ENCODE assay signal across 19 cellular contexts in the genomic region with DNA sequence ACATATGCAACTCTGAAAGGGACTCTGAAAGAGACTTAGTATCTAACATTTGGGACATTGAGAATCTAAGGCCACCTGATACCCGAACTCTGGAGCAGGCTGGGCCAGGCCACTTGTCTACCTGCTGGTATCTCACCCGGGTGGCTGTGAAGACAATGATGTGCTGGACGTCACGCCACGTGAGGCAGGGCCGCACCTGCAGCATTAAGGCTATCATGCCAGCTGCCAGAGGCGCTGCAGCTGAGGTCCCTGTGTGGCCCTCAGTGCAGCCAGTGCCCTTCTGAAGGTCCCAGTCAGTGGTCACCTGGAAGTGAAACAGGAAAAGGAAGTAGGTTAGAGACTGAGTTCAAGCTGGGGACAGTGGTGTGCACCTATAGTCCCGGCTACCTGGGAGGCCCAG. TPM values are rescaled to one million over a fixed set of nuclear protein-coding genes. Genes with fewer than 3 reads are reported as not detected.
DNase-seq lines count a peak whose midpoint lies in the region; ATAC-seq and TF ChIP-seq lines count a peak whose summit lies in the region.
"Had no signal": no experiment of that assay in that cellular context is flagged by ENCODE, and none has a peak within 500 bp of the region (broad histone marks: within the 10 kb centered on the region; RNA-seq: fewer than 3 reads in every experiment).

No MANE protein-coding gene starts in this region.

- H3K79me1 ChIP-seq in neuronal stem cell (ENCODE audit: low read depth, low read length): no peaks in the 10 kb centered on the region

- H3K18ac ChIP-seq in neuronal stem cell (ENCODE audit: low read length): no peak overlapping the region

- peaks cover 33% of the 10 kb centered on the region for H3K36me3 ChIP-seq in colonic mucosa
- H3K36me3 ChIP-seq in neuronal stem cell (replicated peaks in 1 of 2; ENCODE audit: control insufficient read depth in 2 of 2, insufficient read depth in 2 of 2, low read length in 2 of 2): peaks cover 35 to 82% of the 10 kb centered on the region in 2 donors
- H3K36me3 ChIP-seq in thoracic aorta: peaks cover 4% of the 10 kb centered on the region

- H3K27ac ChIP-seq in colonic mucosa (peak overlapping the region; percentile 67), neuronal stem cell (replicated peaks; ENCODE audit: low read length) (no peak overlapping the region), thoracic aorta (peak overlapping the region; percentile 95 to 99)
- H3K27ac ChIP-seq: 22Rv1, cardiac muscle cell had no signal

- H3K9me3 ChIP-seq in colonic mucosa: no peaks in the 10 kb centered on the region
- H3K9me3 ChIP-seq in neuronal stem cell (replicated peaks in 1 of 2; ENCODE audit: control insufficient read depth in 2 of 2, insufficient read depth in 1 of 2, low read depth in 1 of 2, low read length in 2 of 2): no peaks in the 10 kb centered on the region
- no peaks in the 10 kb centered on the region for H3K9me3 ChIP-seq in thoracic aorta
- H3K9me3 ChIP-seq: mucosa of descending colon, SK-N-SH had no signal

- POLR2A ChIA-PET in activated CD4-positive, alpha-beta T cell treated with anti-CD3 and anti-CD28 coated beads, Interleukin-2, amount 10 ng/mL, durations not matched to agents 7 days and 5 days (lab: Charles Lee): no interaction called here
- POLR2A ChIA-PET in activated CD4-positive, alpha-beta T cell treated with anti-CD3 and anti-CD28 coated beads for 36 hours (lab: Charles Lee): interaction anchor here (0.6 kb wide), 1 partner anchor 476 kb away, joined by 5 read pairs; no protein-coding TSS in a partner anchor

- no peak overlapping the region for H4K91ac ChIP-seq in neuronal stem cell (ENCODE audit: low read depth, low read length, poor library complexity)

- no CpG with 5 or more reads among the region's 8 CpGs for WGBS in neuronal stem cell (ENCODE audit: extremely low coverage in 2 of 2, insufficient read length in 2 of 2, insufficient replicate concordance in 1 of 2), 2 donors

- no peak overlapping the region for H2AFZ ChIP-seq in neuronal stem cell (ENCODE audit: low read length)

- H3K9me3 Mint-ChIP-seq in activated CD4-positive, alpha-beta T cell treated with anti-CD3 and anti-CD28 coated beads, Interleukin-2, amount 10 ng/mL, durations not matched to agents 7 days and 5 days: no peaks in the 10 kb centered on the region
- H3K9me3 Mint-ChIP-seq in activated CD4-positive, alpha-beta T cell treated with anti-CD3 and anti-CD28 coated beads for 36 hours (ENCODE audit: low read depth): no peaks in the 10 kb centered on the region

- DNase-seq in activated CD4-positive, alpha-beta T cell treated with anti-CD3 and anti-CD28 coated beads, Interleukin-2, amount 10 ng/mL, durations not matched to agents 7 days and 5 days: no peak
- no peak for DNase-seq in activated CD4-positive, alpha-beta T cell treated with anti-CD3 and anti-CD28 coated beads for 36 hours
- DNase-seq in colonic mucosa: no peak
- DNase-seq in neuronal stem cell (ENCODE audit: low spot score): no peak
- DNase-seq in thoracic aorta (ENCODE audit: low spot score): no peak
- DNase-seq in retina: no peak
- DNase-seq in NOMO-1 (lab: John Stamatoyannopoulos, UW; ENCODE audit: unreplicated experiment in 2 of 2): no peak
- no peak for DNase-seq in NCI-H526 treated with DMSO at 0.1 percent for 48 hours (lab: John Stamatoyannopoulos, UW)
- DNase-seq: activated CD8-positive, alpha-beta memory T cell treated with anti-CD3 and anti-CD28 coated beads for 24 hours; activated naive CD4-positive, alpha-beta T cell treated with Interleukin-2 at 50 U/mL for 16 hours; Karpas-422; NCI-H187 treated with DMSO at 0.1 percent for 48 hours; NCI-H510A treated with DMSO at 0.1 percent for 48 hours; OCI-M1; SK-N-SH; stimulated activated CD4-positive, alpha-beta T cell treated with anti-CD3 and anti-CD28 coated beads, Interleukin-2, amount 100 ng/mL, for 48 hours had no signal

- H3K4ac ChIP-seq in neuronal stem cell (ENCODE audit: low read length): no peak overlapping the region

- no peak overlapping the region for H2BK120ac ChIP-seq in neuronal stem cell (ENCODE audit: low read depth, low read length)

- no peak for TF ChIP-seq CTCF in colonic mucosa (IDR thresholded peaks at IDR 0.05)
- no peak for TF ChIP-seq CTCF in thoracic aorta (IDR thresholded peaks at IDR 0.05)

- intact Hi-C loops in activated CD4-positive, alpha-beta T cell treated with anti-CD3 and anti-CD28 coated beads for 36 hours (cut with DNase I, micrococcal nuclease): no loop called here
- intact Hi-C loops in colonic mucosa (cut with DNase I): no loop called here

- no peak overlapping the region for H4K8ac ChIP-seq in neuronal stem cell (ENCODE audit: low read depth, low read length)

- no peak overlapping the region for H3K23ac ChIP-seq in neuronal stem cell (ENCODE audit: low read depth, low read length, poor library complexity)

- H3K27me3 Mint-ChIP-seq in activated CD4-positive, alpha-beta T cell treated with anti-CD3 and anti-CD28 coated beads, Interleukin-2, amount 10 ng/mL, durations not matched to agents 7 days and 5 days: no peaks in the 10 kb centered on the region
- no peaks in the 10 kb centered on the region for H3K27me3 Mint-ChIP-seq in activated CD4-positive, alpha-beta T cell treated with anti-CD3 and anti-CD28 coated beads for 36 hours

- H3K4me2 ChIP-seq in neuronal stem cell (ENCODE audit: insufficient read depth, low read length, poor library complexity, severe bottlenecking): no peak overlapping the region
- H3K4me2 ChIP-seq: SK-N-SH had no signal

- H2BK12ac ChIP-seq in neuronal stem cell (ENCODE audit: low read length): no peak overlapping the region

- H3K9ac ChIP-seq in colonic mucosa (ENCODE audit: low read depth in 2 of 2, low read length in 2 of 2): peak overlapping the region in 1 of 2 donors; percentile 13
- no peak overlapping the region for H3K9ac ChIP-seq in neuronal stem cell (ENCODE audit: low read depth, low read length, poor library complexity)
- H3K9ac ChIP-seq: SK-N-SH had no signal

- no peak overlapping the region for H2BK5ac ChIP-seq in neuronal stem cell (ENCODE audit: low read length)

- CTCF ChIA-PET in activated CD4-positive, alpha-beta T cell treated with anti-CD3 and anti-CD28 coated beads, Interleukin-2, amount 10 ng/mL, durations not matched to agents 7 days and 5 days (lab: Charles Lee): interaction anchor here (1.0 to 1.1 kb wide), 4 partner anchors 13 to 40 kb away, joined by 3 read pairs; partner anchors contain the start of genes PCSK7 and RNF214
- CTCF ChIA-PET in activated CD4-positive, alpha-beta T cell treated with anti-CD3 and anti-CD28 coated beads for 36 hours (lab: Charles Lee): interaction anchor here (0.6 to 2.7 kb wide), 3 partner anchors 9 to 39 kb away, joined by 3 to 10 read pairs (median 3); no protein-coding TSS in a partner anchor

- H3K36me3 Mint-ChIP-seq in activated CD4-positive, alpha-beta T cell treated with anti-CD3 and anti-CD28 coated beads, Interleukin-2, amount 10 ng/mL, durations not matched to agents 7 days and 5 days (ENCODE audit: low read depth): peaks cover 70% of the 10 kb centered on the region
- peaks cover 63% of the 10 kb centered on the region for H3K36me3 Mint-ChIP-seq in activated CD4-positive, alpha-beta T cell treated with anti-CD3 and anti-CD28 coated beads for 36 hours (ENCODE audit: low read depth)

- H3K14ac ChIP-seq in neuronal stem cell (ENCODE audit: low read length): peak overlapping the region; percentile 75

- H2BK15ac ChIP-seq in neuronal stem cell (ENCODE audit: low read length): no peak overlapping the region

- H3K27me3 ChIP-seq in colonic mucosa: no peaks in the 10 kb centered on the region
- H3K27me3 ChIP-seq in neuronal stem cell (ENCODE audit: control insufficient read depth in 3 of 3, insufficient read depth in 3 of 3, low read depth in 1 of 3, low read length in 3 of 3): no peaks in the 10 kb centered on the region
- no peaks in the 10 kb centered on the region for H3K27me3 ChIP-seq in thoracic aorta (replicated peaks; ENCODE audit: insufficient read depth)
- H3K27me3 ChIP-seq: cardiac muscle cell had no signal

- ATAC-seq in activated CD4-positive, alpha-beta T cell treated with anti-CD3 and anti-CD28 coated beads for 36 hours: no peak
- ATAC-seq in thoracic aorta (ENCODE audit: insufficient number of reproducible peaks, low FRiP score, low read depth): no peak

- H3K4me3 ChIP-seq in colonic mucosa: no peak overlapping the region
- no peak overlapping the region for H3K4me3 ChIP-seq in neuronal stem cell (ENCODE audit: low read length in 2 of 2)
- H3K4me3 ChIP-seq in thoracic aorta: no peak overlapping the region
- H3K4me3 ChIP-seq: cardiac muscle cell, mucosa of descending colon had no signal

- peak overlapping the region; percentile 15 for H3K27ac Mint-ChIP-seq in activated CD4-positive, alpha-beta T cell treated with anti-CD3 and anti-CD28 coated beads, Interleukin-2, amount 10 ng/mL, durations not matched to agents 7 days and 5 days
- H3K27ac Mint-ChIP-seq in activated CD4-positive, alpha-beta T cell treated with anti-CD3 and anti-CD28 coated beads for 36 hours: no peak overlapping the region

- H3K4me1 ChIP-seq in colonic mucosa (peaks cover 20% of the 10 kb centered on the region), neuronal stem cell (ENCODE audit: control insufficient read depth in 2 of 2, insufficient read depth in 1 of 2, low read depth in 1 of 2, low read length in 2 of 2) (peaks cover 5 to 11% of the 10 kb centered on the region in 2 donors), thoracic aorta (ENCODE audit: control insufficient read depth in 1 of 2, low read depth in 2 of 2) (peaks cover 48 to 75% of the 10 kb centered on the region in 2 donors)

- no peak overlapping the region for H2AK5ac ChIP-seq in neuronal stem cell (ENCODE audit: low read depth, low read length)

- peaks cover 8% of the 10 kb centered on the region for H3K4me1 Mint-ChIP-seq in activated CD4-positive, alpha-beta T cell treated with anti-CD3 and anti-CD28 coated beads, Interleukin-2, amount 10 ng/mL, durations not matched to agents 7 days and 5 days
- H3K4me1 Mint-ChIP-seq in activated CD4-positive, alpha-beta T cell treated with anti-CD3 and anti-CD28 coated beads for 36 hours: peaks cover 5% of the 10 kb centered on the region

- no peak overlapping the region for H3K4me3 Mint-ChIP-seq in activated CD4-positive, alpha-beta T cell treated with anti-CD3 and anti-CD28 coated beads, Interleukin-2, amount 10 ng/mL, durations not matched to agents 7 days and 5 days
- no peak overlapping the region for H3K4me3 Mint-ChIP-seq in activated CD4-positive, alpha-beta T cell treated with anti-CD3 and anti-CD28 coated beads for 36 hours

RNA-seq across cellular contexts. Expression of gene PCSK7, which starts 12.4 kb away (rescaled TPM):
- total RNA-seq in activated CD4-positive, alpha-beta T cell treated with anti-CD3 and anti-CD28 coated beads, Interleukin-2, amount 10 ng/mL, durations not matched to agents 7 days and 5 days: 100 to 1,000 TPM; 187 to 224 TPM
- 10 to 100 TPM; 95.0 to 96.2 TPM for total RNA-seq in activated CD4-positive, alpha-beta T cell treated with anti-CD3 and anti-CD28 coated beads for 36 hours
- total RNA-seq in colonic mucosa: 100 to 1,000 TPM; 111 to 195 TPM
- polyA plus RNA-seq in neuronal stem cell (2013, experiment 1 of 2): 12.7 TPM
- 12.2 TPM for polyA plus RNA-seq in neuronal stem cell (2013, experiment 2 of 2)
- total RNA-seq in thoracic aorta: 10 to 100 TPM; 41.4 to 90.2 TPM

RNA-seq across cellular contexts. Expression of gene RNF214, which starts 13.0 kb away (rescaled TPM):
- 10 to 100 TPM; 22.2 to 23.8 TPM for total RNA-seq in activated CD4-positive, alpha-beta T cell treated with anti-CD3 and anti-CD28 coated beads, Interleukin-2, amount 10 ng/mL, durations not matched to agents 7 days and 5 days
- total RNA-seq in activated CD4-positive, alpha-beta T cell treated with anti-CD3 and anti-CD28 coated beads for 36 hours: 10 to 100 TPM; 19.3 to 24.6 TPM
- total RNA-seq in colonic mucosa (10 to 100 TPM; 20.0 to 20.3 TPM), thoracic aorta (10 to 100 TPM; 14.6 to 21.8 TPM)
- polyA plus RNA-seq in neuronal stem cell (2013, experiment 1 of 2): 20.9 TPM
- 21.5 TPM for polyA plus RNA-seq in neuronal stem cell (2013, experiment 2 of 2)

RNA-seq across cellular contexts. Expression of gene TAGLN, which starts 20.3 kb away (rescaled TPM):
- total RNA-seq in activated CD4-positive, alpha-beta T cell treated with anti-CD3 and anti-CD28 coated beads, Interleukin-2, amount 10 ng/mL, durations not matched to agents 7 days and 5 days: 1 to 10 TPM; 2.0 to 3.1 TPM
- 1 to 10 TPM; 1.6 to 2.0 TPM for total RNA-seq in activated CD4-positive, alpha-beta T cell treated with anti-CD3 and anti-CD28 coated beads for 36 hours
- total RNA-seq in colonic mucosa (100 to 1,000 TPM in 1 of 2 donors, 10 to 100 TPM in 1; 86.8 to 989 TPM), thoracic aorta (over 10,000 TPM in 1 of 2 donors, 1,000 to 10,000 TPM in 1; 6,975 to 13,974 TPM)
- polyA plus RNA-seq in neuronal stem cell (2013, experiment 1 of 2): 159 TPM
- polyA plus RNA-seq in neuronal stem cell (2013, experiment 2 of 2): 154 TPM

RNA-seq across cellular contexts. Expression of gene SIDT2, which starts 40.9 kb away (rescaled TPM):
- 10 to 100 TPM; 28.6 to 30.9 TPM for total RNA-seq in activated CD4-positive, alpha-beta T cell treated with anti-CD3 and anti-CD28 coated beads, Interleukin-2, amount 10 ng/mL, durations not matched to agents 7 days and 5 days
- total RNA-seq in activated CD4-positive, alpha-beta T cell treated with anti-CD3 and anti-CD28 coated beads for 36 hours: 10 to 100 TPM; 21.5 to 23.7 TPM
- total RNA-seq in colonic mucosa (10 to 100 TPM; 42.9 to 69.3 TPM), thoracic aorta (10 to 100 TPM; 55.9 to 82.2 TPM)
- polyA plus RNA-seq in neuronal stem cell (2013, experiment 1 of 2): 16.9 TPM
- polyA plus RNA-seq in neuronal stem cell (2013, experiment 2 of 2): 17.7 TPM

Comparison
In these comparisons a context has a peak if more than half of its experiments do, and no peak if none do; other contexts are left out.
1. RNA of gene TAGLN, which starts 20.3 kb away (total RNA-seq): 6,975 to 13,974 TPM in thoracic aorta and 86.8 to 989 TPM in colonic mucosa; 2.0 to 3.1 TPM in activated CD4-positive, alpha-beta T cell treated with anti-CD3 and anti-CD28 coated beads, Interleukin-2, amount 10 ng/mL, durations not matched to agents 7 days and 5 days and 1.6 to 2.0 TPM in activated CD4-positive, alpha-beta T cell treated with anti-CD3 and anti-CD28 coated beads for 36 hours; every median in the first group is over 10 times any median in the second.